In genomic region chr17:72143245-72143644, GRCh38 we compare ENCODE assay signal across 1 cellular context.
TF ChIP-seq lines count a peak whose summit lies in the region.

No MANE protein-coding gene starts in this region.

TF ChIP-seq in HepG2, 621 proteins besides CTCF, POLR2A, EP300 and RAD21 (continued from another document and continues in another):
- TF ChIP-seq ZNF280D (CRISPR knock-in tag; IDR thresholded peaks at IDR 0.05) (no peak), MBD4 (IDR thresholded peaks at IDR 0.05; ENCODE audit: borderline replicate concordance, low read length) (no peak), TFDP2 (CRISPR knock-in tag; IDR thresholded peaks at IDR 0.05) (no peak), ZNF253 (CRISPR knock-in tag; IDR thresholded peaks at IDR 0.05; ENCODE audit: borderline replicate concordance) (no peak), ZNF776 (CRISPR knock-in tag; IDR thresholded peaks at IDR 0.05) (no peak), FOXA1 (IDR thresholded peaks at IDR 0.05) (no peak), FOXA1 (CRISPR knock-in tag; IDR thresholded peaks at IDR 0.05) (0 out of 2 replicates have a peak, but pooled peaks have one; percentile 31), HNRNPLL (IDR thresholded peaks at IDR 0.05; ENCODE audit: low read depth, low read length, poor library complexity, severe bottlenecking) (no peak), REST (IDR thresholded peaks at IDR 0.05; ENCODE audit: borderline replicate concordance in 1 of 2, low read depth in 1 of 2, low read length in 2 of 2) (peak in 1 of 2 experiments; percentile 52; a peak in 1 of 4 replicates), GABPB1 (CRISPR knock-in tag; IDR thresholded peaks at IDR 0.05) (no peak), ZNF12 (CRISPR knock-in tag; IDR thresholded peaks at IDR 0.05) (peak; percentile 41; the same call in 1 of the 2 replicates), FOXC1 (CRISPR knock-in tag; IDR thresholded peaks at IDR 0.05; ENCODE audit: borderline replicate concordance) (no peak), AHR (CRISPR knock-in tag; IDR thresholded peaks at IDR 0.05) (no peak), THAP11 (CRISPR knock-in tag; IDR thresholded peaks at IDR 0.05) (0 out of 2 replicates have a peak, but pooled peaks have one; percentile 20), ZSCAN25 (CRISPR knock-in tag; IDR thresholded peaks at IDR 0.05) (no peak), SALL1 (CRISPR knock-in tag; IDR thresholded peaks at IDR 0.05) (peak; percentile 41; the same call in 1 of the 2 replicates), ZKSCAN5 (CRISPR knock-in tag; IDR thresholded peaks at IDR 0.05) (no peak), FOXP1 (IDR thresholded peaks at IDR 0.05) (no peak), FOXP1 (CRISPR knock-in tag; IDR thresholded peaks at IDR 0.05) (peak; percentile 39; the same call in 1 of the 2 replicates), ZBTB21 (CRISPR knock-in tag; IDR thresholded peaks at IDR 0.05) (no peak), ZFY (CRISPR knock-in tag; IDR thresholded peaks at IDR 0.05) (peak; percentile 37), HMGXB4 (CRISPR knock-in tag; IDR thresholded peaks at IDR 0.05; ENCODE audit: borderline replicate concordance in 1 of 2, low read depth in 1 of 2) (no peak), CENPX (CRISPR knock-in tag; IDR thresholded peaks at IDR 0.05) (no peak), ZNF547 (CRISPR knock-in tag; IDR thresholded peaks at IDR 0.05) (no peak), CBX1 (IDR thresholded peaks at IDR 0.05; ENCODE audit: low read depth) (no peak), FOXO4 (CRISPR knock-in tag; conservative IDR thresholded peaks at IDR 0.05) (no peak), HDAC2 (CRISPR knock-in tag; IDR thresholded peaks at IDR 0.05) (peak; percentile 51; the same call in 1 of the 2 replicates), ZNF383 (CRISPR knock-in tag; IDR thresholded peaks at IDR 0.05; ENCODE audit: borderline replicate concordance) (no peak), ZNF770 (CRISPR knock-in tag; IDR thresholded peaks at IDR 0.05) (no peak), ZNF503 (CRISPR knock-in tag; IDR thresholded peaks at IDR 0.05) (peak; percentile 49; the same call in 1 of the 2 replicates), MIER3 (CRISPR knock-in tag; IDR thresholded peaks at IDR 0.05; ENCODE audit: borderline replicate concordance) (0 out of 2 replicates have a peak, but pooled peaks have one; percentile 65), ZNF724P (CRISPR knock-in tag; IDR thresholded peaks at IDR 0.05; ENCODE audit: borderline replicate concordance) (no peak), FOXJ3 (CRISPR knock-in tag; IDR thresholded peaks at IDR 0.05; ENCODE audit: borderline replicate concordance) (peak; percentile 34; the same call in 1 of the 2 replicates), HOXA7 (CRISPR knock-in tag; IDR thresholded peaks at IDR 0.05) (no peak), ISL2 (CRISPR knock-in tag; IDR thresholded peaks at IDR 0.05) (peak; percentile 56; the same call in 1 of the 2 replicates), TBX2 (CRISPR knock-in tag; IDR thresholded peaks at IDR 0.05; ENCODE audit: borderline replicate concordance) (peak; percentile 33; the same call in 1 of the 2 replicates), GFI1 (CRISPR knock-in tag; IDR thresholded peaks at IDR 0.05; ENCODE audit: borderline replicate concordance) (peak; percentile 61; the same call in 1 of the 2 replicates), KLF16 (CRISPR knock-in tag; IDR thresholded peaks at IDR 0.05) (no peak), MTA1 (CRISPR knock-in tag; IDR thresholded peaks at IDR 0.05; ENCODE audit: borderline replicate concordance) (no peak), CREB1 (IDR thresholded peaks at IDR 0.05) (no peak), CREB1 (CRISPR knock-in tag; IDR thresholded peaks at IDR 0.05) (no peak), HDAC1 (CRISPR knock-in tag; IDR thresholded peaks at IDR 0.05) (peak; percentile 44; the same call in 1 of the 2 replicates), ZNF280B (CRISPR knock-in tag; IDR thresholded peaks at IDR 0.05; ENCODE audit: borderline replicate concordance) (no peak)
